In the genomic region with DNA sequence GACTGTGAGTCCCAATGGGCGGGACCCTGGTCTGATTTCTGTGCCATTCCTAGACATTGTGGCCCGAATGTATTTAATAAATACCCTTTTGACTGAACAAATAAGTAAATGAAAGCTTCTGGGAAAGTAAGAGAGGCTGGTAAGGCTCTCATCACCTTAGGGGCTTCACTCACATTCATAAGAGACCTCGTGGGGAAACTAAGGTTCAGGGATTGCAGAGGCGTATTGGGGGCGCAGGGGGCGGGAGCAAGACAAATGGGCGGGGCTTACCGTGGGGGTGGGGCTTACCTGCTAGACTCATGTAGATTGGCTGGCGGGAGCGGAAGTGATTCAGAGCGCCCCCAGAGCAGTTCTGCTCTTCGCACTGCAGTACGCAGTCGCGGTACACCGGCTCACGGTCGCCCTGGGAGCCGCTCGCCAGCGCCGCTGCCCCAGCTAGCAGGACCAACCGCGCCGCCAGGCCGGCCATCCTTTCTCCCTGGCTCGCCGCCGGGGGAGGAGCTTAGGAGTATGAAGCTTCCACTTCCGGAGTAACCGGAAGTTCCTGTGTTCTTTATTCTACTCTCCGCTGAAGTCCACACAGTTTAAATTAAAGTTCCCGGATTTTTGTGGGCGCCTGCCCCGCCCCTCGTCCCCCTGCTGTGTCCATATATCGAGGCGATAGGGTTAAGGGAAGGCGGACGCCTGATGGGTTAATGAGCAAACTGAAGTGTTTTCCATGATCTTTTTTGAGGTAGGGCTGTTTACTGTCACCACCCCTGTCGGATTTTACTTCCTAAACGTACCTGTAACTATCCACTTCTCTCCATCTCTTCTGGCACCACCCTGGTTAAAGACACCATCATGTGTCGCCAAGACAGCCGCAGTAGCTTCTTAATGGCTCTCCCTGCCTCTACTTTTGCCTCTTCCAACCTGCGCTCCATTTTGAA, we compare ENCODE assay signal across 1 cellular context.
TF ChIP-seq lines count a peak whose summit lies in the region.

A gene with protein sequence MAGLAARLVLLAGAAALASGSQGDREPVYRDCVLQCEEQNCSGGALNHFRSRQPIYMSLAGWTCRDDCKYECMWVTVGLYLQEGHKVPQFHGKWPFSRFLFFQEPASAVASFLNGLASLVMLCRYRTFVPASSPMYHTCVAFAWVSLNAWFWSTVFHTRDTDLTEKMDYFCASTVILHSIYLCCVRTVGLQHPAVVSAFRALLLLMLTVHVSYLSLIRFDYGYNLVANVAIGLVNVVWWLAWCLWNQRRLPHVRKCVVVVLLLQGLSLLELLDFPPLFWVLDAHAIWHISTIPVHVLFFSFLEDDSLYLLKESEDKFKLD (minus strand): TSS at position 512 of the 929 bp plus-strand sequence. CDS start 43 bp downstream, at position 469.

TF ChIP-seq in HepG2, 621 proteins besides CTCF, POLR2A, EP300 and RAD21 (continued from another document and continues in another):
- TF ChIP-seq, protein P1, sequence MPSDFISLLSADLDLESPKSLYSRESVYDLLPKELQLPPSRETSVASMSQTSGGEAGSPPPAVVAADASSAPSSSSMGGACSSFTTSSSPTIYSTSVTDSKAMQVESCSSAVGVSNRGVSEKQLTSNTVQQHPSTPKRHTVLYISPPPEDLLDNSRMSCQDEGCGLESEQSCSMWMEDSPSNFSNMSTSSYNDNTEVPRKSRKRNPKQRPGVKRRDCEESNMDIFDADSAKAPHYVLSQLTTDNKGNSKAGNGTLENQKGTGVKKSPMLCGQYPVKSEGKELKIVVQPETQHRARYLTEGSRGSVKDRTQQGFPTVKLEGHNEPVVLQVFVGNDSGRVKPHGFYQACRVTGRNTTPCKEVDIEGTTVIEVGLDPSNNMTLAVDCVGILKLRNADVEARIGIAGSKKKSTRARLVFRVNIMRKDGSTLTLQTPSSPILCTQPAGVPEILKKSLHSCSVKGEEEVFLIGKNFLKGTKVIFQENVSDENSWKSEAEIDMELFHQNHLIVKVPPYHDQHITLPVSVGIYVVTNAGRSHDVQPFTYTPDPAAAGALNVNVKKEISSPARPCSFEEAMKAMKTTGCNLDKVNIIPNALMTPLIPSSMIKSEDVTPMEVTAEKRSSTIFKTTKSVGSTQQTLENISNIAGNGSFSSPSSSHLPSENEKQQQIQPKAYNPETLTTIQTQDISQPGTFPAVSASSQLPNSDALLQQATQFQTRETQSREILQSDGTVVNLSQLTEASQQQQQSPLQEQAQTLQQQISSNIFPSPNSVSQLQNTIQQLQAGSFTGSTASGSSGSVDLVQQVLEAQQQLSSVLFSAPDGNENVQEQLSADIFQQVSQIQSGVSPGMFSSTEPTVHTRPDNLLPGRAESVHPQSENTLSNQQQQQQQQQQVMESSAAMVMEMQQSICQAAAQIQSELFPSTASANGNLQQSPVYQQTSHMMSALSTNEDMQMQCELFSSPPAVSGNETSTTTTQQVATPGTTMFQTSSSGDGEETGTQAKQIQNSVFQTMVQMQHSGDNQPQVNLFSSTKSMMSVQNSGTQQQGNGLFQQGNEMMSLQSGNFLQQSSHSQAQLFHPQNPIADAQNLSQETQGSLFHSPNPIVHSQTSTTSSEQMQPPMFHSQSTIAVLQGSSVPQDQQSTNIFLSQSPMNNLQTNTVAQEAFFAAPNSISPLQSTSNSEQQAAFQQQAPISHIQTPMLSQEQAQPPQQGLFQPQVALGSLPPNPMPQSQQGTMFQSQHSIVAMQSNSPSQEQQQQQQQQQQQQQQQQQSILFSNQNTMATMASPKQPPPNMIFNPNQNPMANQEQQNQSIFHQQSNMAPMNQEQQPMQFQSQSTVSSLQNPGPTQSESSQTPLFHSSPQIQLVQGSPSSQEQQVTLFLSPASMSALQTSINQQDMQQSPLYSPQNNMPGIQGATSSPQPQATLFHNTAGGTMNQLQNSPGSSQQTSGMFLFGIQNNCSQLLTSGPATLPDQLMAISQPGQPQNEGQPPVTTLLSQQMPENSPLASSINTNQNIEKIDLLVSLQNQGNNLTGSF (CRISPR knock-in tag; IDR thresholded peaks at IDR 0.05), result peak; percentile 70; the same call in 1 of the 2 replicates
- TF ChIP-seq SRSF1 (optimal IDR thresholded peaks at IDR 0.05; ENCODE audit: low read depth, low read length) (peak; percentile 49), NKX3-1 (CRISPR knock-in tag; IDR thresholded peaks at IDR 0.05) (peak; percentile 81; the same call in 1 of the 2 replicates), NFE2 (CRISPR knock-in tag; IDR thresholded peaks at IDR 0.05) (no peak), ZNF652 (CRISPR knock-in tag; IDR thresholded peaks at IDR 0.05; ENCODE audit: borderline replicate concordance, low read depth) (peak; percentile 86), ZNF205 (CRISPR knock-in tag; IDR thresholded peaks at IDR 0.05) (peak; percentile 56; the same call in 1 of the 2 replicates), ZNF598 (CRISPR knock-in tag; IDR thresholded peaks at IDR 0.05; ENCODE audit: borderline replicate concordance) (no peak), ZNF776 (CRISPR knock-in tag; IDR thresholded peaks at IDR 0.05) (no peak), ZNF510 (CRISPR knock-in tag; IDR thresholded peaks at IDR 0.05; ENCODE audit: low read depth) (no peak), MIXL1 (CRISPR knock-in tag; IDR thresholded peaks at IDR 0.05) (peak; percentile 46), TAF1 (CRISPR knock-in tag; IDR thresholded peaks at IDR 0.05) (peak; percentile 90), ZNF780A (CRISPR knock-in tag; IDR thresholded peaks at IDR 0.05) (peak; percentile 57; the same call in 1 of the 2 replicates), ZNF761 (CRISPR knock-in tag; conservative IDR thresholded peaks at IDR 0.05) (0 out of 2 replicates have a peak, but pooled peaks have one; percentile 30), ZNF563 (CRISPR knock-in tag; IDR thresholded peaks at IDR 0.05) (peak; percentile 80), ETV6 (CRISPR knock-in tag; conservative IDR thresholded peaks at IDR 0.05) (peak; percentile 82), AGO2 (optimal IDR thresholded peaks at IDR 0.05; ENCODE audit: low read depth, low read length) (no peak), FOXO1 (CRISPR knock-in tag; IDR thresholded peaks at IDR 0.05) (0 out of 2 replicates have a peak, but pooled peaks have one; percentile 28), SMC3 (IDR thresholded peaks at IDR 0.05; ENCODE audit: low read length) (peak; percentile 16; the same call in 1 of the 2 replicates), BORCS8-MEF2B (CRISPR knock-in tag; IDR thresholded peaks at IDR 0.05) (peak; percentile 56; the same call in 1 of the 2 replicates), ZNF7 (CRISPR knock-in tag; IDR thresholded peaks at IDR 0.05) (peak; percentile 14; the same call in 1 of the 2 replicates), ZNF570 (CRISPR knock-in tag; IDR thresholded peaks at IDR 0.05; ENCODE audit: borderline replicate concordance) (no peak), RELA (CRISPR knock-in tag; IDR thresholded peaks at IDR 0.05) (no peak), GZF1 (CRISPR knock-in tag; IDR thresholded peaks at IDR 0.05) (no peak; the same call in 1 of the 2 replicates), DR1 (CRISPR knock-in tag; IDR thresholded peaks at IDR 0.05) (peak; percentile 47; the same call in 1 of the 2 replicates), PAWR (CRISPR knock-in tag; IDR thresholded peaks at IDR 0.05; ENCODE audit: borderline replicate concordance) (no peak), HDAC2 (CRISPR knock-in tag; IDR thresholded peaks at IDR 0.05) (peak; percentile 72), TOE1 (CRISPR knock-in tag; IDR thresholded peaks at IDR 0.05) (no peak), ZNF562 (CRISPR knock-in tag; IDR thresholded peaks at IDR 0.05; ENCODE audit: borderline replicate concordance) (no peak), TGIF2 (CRISPR knock-in tag; IDR thresholded peaks at IDR 0.05) (peak; percentile 91), ZNF24 (IDR thresholded peaks at IDR 0.05) (no peak)
- TF ChIP-seq, protein P2, sequence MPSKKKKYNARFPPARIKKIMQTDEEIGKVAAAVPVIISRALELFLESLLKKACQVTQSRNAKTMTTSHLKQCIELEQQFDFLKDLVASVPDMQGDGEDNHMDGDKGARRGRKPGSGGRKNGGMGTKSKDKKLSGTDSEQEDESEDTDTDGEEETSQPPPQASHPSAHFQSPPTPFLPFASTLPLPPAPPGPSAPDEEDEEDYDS (CRISPR knock-in tag; IDR thresholded peaks at IDR 0.05), result peak; percentile 92
- TF ChIP-seq, protein P3, sequence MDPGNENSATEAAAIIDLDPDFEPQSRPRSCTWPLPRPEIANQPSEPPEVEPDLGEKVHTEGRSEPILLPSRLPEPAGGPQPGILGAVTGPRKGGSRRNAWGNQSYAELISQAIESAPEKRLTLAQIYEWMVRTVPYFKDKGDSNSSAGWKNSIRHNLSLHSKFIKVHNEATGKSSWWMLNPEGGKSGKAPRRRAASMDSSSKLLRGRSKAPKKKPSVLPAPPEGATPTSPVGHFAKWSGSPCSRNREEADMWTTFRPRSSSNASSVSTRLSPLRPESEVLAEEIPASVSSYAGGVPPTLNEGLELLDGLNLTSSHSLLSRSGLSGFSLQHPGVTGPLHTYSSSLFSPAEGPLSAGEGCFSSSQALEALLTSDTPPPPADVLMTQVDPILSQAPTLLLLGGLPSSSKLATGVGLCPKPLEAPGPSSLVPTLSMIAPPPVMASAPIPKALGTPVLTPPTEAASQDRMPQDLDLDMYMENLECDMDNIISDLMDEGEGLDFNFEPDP (CRISPR knock-in tag; conservative IDR thresholded peaks at IDR 0.05), result no peak
- TF ChIP-seq, protein P4, sequence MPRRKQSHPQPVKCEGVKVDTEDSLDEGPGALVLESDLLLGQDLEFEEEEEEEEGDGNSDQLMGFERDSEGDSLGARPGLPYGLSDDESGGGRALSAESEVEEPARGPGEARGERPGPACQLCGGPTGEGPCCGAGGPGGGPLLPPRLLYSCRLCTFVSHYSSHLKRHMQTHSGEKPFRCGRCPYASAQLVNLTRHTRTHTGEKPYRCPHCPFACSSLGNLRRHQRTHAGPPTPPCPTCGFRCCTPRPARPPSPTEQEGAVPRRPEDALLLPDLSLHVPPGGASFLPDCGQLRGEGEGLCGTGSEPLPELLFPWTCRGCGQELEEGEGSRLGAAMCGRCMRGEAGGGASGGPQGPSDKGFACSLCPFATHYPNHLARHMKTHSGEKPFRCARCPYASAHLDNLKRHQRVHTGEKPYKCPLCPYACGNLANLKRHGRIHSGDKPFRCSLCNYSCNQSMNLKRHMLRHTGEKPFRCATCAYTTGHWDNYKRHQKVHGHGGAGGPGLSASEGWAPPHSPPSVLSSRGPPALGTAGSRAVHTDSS (CRISPR knock-in tag; conservative IDR thresholded peaks at IDR 0.05), result no peak
- TF ChIP-seq, protein P5, sequence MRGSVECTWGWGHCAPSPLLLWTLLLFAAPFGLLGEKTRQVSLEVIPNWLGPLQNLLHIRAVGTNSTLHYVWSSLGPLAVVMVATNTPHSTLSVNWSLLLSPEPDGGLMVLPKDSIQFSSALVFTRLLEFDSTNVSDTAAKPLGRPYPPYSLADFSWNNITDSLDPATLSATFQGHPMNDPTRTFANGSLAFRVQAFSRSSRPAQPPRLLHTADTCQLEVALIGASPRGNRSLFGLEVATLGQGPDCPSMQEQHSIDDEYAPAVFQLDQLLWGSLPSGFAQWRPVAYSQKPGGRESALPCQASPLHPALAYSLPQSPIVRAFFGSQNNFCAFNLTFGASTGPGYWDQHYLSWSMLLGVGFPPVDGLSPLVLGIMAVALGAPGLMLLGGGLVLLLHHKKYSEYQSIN (CRISPR knock-in tag; IDR thresholded peaks at IDR 0.05; ENCODE audit: borderline replicate concordance), result no peak
- TF ChIP-seq, protein P6, sequence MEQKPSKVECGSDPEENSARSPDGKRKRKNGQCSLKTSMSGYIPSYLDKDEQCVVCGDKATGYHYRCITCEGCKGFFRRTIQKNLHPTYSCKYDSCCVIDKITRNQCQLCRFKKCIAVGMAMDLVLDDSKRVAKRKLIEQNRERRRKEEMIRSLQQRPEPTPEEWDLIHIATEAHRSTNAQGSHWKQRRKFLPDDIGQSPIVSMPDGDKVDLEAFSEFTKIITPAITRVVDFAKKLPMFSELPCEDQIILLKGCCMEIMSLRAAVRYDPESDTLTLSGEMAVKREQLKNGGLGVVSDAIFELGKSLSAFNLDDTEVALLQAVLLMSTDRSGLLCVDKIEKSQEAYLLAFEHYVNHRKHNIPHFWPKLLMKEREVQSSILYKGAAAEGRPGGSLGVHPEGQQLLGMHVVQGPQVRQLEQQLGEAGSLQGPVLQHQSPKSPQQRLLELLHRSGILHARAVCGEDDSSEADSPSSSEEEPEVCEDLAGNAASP (CRISPR knock-in tag; IDR thresholded peaks at IDR 0.05; ENCODE audit: borderline replicate concordance), result peak; percentile 27
- TF ChIP-seq, protein P7, sequence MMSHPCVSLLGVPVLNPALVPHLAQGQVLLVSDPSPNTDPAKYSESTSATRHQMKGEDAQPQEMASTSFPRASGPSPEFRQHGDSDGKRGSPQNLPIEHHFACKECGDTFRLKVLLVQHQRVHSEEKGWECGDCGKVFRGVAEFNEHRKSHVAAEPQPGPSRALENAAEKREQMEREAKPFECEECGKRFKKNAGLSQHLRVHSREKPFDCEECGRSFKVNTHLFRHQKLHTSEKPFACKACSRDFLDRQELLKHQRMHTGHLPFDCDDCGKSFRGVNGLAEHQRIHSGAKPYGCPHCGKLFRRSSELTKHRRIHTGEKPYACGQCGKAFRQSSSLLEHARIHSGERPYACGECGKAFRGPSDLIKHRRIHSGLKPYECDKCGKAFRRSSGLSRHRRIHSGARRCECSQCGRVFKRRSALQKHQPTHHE (CRISPR knock-in tag; IDR thresholded peaks at IDR 0.05; ENCODE audit: borderline replicate concordance), result no peak
- TF ChIP-seq, protein P8, sequence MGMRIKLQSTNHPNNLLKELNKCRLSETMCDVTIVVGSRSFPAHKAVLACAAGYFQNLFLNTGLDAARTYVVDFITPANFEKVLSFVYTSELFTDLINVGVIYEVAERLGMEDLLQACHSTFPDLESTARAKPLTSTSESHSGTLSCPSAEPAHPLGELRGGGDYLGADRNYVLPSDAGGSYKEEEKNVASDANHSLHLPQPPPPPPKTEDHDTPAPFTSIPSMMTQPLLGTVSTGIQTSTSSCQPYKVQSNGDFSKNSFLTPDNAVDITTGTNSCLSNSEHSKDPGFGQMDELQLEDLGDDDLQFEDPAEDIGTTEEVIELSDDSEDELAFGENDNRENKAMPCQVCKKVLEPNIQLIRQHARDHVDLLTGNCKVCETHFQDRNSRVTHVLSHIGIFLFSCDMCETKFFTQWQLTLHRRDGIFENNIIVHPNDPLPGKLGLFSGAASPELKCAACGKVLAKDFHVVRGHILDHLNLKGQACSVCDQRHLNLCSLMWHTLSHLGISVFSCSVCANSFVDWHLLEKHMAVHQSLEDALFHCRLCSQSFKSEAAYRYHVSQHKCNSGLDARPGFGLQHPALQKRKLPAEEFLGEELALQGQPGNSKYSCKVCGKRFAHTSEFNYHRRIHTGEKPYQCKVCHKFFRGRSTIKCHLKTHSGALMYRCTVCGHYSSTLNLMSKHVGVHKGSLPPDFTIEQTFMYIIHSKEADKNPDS (CRISPR knock-in tag; IDR thresholded peaks at IDR 0.05), result peak; percentile 99
- TF ChIP-seq, protein P9, sequence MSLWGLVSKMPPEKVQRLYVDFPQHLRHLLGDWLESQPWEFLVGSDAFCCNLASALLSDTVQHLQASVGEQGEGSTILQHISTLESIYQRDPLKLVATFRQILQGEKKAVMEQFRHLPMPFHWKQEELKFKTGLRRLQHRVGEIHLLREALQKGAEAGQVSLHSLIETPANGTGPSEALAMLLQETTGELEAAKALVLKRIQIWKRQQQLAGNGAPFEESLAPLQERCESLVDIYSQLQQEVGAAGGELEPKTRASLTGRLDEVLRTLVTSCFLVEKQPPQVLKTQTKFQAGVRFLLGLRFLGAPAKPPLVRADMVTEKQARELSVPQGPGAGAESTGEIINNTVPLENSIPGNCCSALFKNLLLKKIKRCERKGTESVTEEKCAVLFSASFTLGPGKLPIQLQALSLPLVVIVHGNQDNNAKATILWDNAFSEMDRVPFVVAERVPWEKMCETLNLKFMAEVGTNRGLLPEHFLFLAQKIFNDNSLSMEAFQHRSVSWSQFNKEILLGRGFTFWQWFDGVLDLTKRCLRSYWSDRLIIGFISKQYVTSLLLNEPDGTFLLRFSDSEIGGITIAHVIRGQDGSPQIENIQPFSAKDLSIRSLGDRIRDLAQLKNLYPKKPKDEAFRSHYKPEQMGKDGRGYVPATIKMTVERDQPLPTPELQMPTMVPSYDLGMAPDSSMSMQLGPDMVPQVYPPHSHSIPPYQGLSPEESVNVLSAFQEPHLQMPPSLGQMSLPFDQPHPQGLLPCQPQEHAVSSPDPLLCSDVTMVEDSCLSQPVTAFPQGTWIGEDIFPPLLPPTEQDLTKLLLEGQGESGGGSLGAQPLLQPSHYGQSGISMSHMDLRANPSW (CRISPR knock-in tag; IDR thresholded peaks at IDR 0.05; ENCODE audit: borderline replicate concordance), result peak; percentile 24; the same call in 1 of the 2 replicates
